1 cellular context compared by ENCODE assay signal in the genomic region with DNA sequence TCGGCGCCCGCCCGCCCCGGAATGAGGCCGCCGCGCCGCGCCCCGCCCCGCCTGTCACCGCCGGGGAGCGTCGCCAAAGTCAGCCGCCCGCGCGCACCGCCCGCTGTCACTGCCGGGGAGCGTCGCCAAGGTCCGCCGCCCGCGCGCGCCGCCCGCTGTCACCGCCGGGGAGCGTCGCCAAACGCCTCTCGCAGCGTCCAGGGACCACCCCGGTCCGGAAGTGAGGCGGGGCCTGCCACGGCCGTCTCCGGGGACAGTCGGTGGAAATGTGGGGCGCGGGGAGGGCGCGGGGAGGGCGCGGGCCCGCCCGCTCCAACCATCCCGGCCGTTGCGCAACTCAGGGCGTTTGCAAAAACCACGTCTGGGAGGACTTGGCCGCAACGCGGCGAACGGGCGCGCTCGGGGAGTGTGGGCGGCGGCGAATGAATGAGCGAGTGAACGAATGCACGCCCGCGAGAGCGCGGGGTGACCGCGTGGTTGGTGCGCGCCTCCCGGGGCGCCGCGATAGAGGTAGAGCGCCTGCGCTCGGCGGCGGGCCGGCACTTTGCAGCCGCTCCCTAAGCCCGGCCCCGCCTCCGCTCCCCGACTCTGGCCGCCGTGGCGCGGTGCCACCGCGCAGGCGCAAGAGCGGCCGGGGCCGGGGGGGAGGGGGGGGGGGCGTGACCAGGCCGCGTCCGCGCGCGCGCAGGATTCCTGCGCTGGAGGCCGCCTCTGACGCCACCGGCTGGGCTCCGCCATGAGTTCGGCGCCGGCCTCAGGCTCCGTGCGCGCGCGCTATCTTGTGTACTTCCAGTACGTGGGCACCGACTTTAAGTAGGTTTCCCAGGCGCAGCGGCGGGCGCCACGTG.
A peak's percentile ranks its signal among the peaks of the same experiment; 100 is the strongest.
TF ChIP-seq lines count a peak whose summit lies in the region.

A gene with protein sequence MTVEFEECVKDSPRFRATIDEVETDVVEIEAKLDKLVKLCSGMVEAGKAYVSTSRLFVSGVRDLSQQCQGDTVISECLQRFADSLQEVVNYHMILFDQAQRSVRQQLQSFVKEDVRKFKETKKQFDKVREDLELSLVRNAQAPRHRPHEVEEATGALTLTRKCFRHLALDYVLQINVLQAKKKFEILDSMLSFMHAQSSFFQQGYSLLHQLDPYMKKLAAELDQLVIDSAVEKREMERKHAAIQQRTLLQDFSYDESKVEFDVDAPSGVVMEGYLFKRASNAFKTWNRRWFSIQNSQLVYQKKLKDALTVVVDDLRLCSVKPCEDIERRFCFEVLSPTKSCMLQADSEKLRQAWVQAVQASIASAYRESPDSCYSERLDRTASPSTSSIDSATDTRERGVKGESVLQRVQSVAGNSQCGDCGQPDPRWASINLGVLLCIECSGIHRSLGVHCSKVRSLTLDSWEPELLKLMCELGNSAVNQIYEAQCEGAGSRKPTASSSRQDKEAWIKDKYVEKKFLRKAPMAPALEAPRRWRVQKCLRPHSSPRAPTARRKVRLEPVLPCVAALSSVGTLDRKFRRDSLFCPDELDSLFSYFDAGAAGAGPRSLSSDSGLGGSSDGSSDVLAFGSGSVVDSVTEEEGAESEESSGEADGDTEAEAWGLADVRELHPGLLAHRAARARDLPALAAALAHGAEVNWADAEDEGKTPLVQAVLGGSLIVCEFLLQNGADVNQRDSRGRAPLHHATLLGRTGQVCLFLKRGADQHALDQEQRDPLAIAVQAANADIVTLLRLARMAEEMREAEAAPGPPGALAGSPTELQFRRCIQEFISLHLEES (minus strand): TSS at position 23 of the 848 bp plus-strand sequence. CDS start 115 bp downstream, outside the sequence.
A gene with protein sequence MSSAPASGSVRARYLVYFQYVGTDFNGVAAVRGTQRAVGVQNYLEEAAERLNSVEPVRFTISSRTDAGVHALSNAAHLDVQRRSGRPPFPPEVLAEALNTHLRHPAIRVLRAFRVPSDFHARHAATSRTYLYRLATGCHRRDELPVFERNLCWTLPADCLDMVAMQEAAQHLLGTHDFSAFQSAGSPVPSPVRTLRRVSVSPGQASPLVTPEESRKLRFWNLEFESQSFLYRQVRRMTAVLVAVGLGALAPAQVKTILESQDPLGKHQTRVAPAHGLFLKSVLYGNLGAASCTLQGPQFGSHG (plus strand): TSS at position 690 of the 848 bp plus-strand sequence. CDS start 47 bp downstream, at position 737.

TF ChIP-seq in GM12878, 131 proteins besides CTCF, POLR2A, EP300 and RAD21 (continues in another document):
- no peak for TF ChIP-seq RCOR1 (conservative IDR thresholded peaks at IDR 0.05; ENCODE audit: low read depth, low read length)
- no peak for TF ChIP-seq YBX1 (IDR thresholded peaks at IDR 0.05)
- TF ChIP-seq, protein P1, sequence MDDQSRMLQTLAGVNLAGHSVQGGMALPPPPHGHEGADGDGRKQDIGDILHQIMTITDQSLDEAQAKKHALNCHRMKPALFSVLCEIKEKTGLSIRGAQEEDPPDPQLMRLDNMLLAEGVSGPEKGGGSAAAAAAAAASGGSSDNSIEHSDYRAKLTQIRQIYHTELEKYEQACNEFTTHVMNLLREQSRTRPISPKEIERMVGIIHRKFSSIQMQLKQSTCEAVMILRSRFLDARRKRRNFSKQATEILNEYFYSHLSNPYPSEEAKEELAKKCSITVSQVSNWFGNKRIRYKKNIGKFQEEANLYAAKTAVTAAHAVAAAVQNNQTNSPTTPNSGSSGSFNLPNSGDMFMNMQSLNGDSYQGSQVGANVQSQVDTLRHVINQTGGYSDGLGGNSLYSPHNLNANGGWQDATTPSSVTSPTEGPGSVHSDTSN (IDR thresholded peaks at IDR 0.05; ENCODE audit: insufficient replicate concordance, low read depth, low read length) = no peak
- no peak; the same call in none of the 2 replicates for TF ChIP-seq DPF2 (IDR thresholded peaks at IDR 0.05)
- TF ChIP-seq ZZZ3 (IDR thresholded peaks at IDR 0.05; ENCODE audit: control insufficient read depth, insufficient read length, low read depth) = no peak
- no peak for TF ChIP-seq KAT2A (conservative IDR thresholded peaks at IDR 0.05; ENCODE audit: control insufficient read depth, low read depth, low read length)
- TF ChIP-seq IRF3 (IDR thresholded peaks at IDR 0.05) = peak; percentile 81; the same call in 1 of the 2 replicates
- peak; percentile 29 for TF ChIP-seq GATAD2B (conservative IDR thresholded peaks at IDR 0.05; ENCODE audit: low read depth)
- TF ChIP-seq ESRRA (IDR thresholded peaks at IDR 0.05; ENCODE audit: low read length) = no peak
- TF ChIP-seq ZNF217 (IDR thresholded peaks at IDR 0.05) = no peak; the same call in 1 of the 2 replicates
- TF ChIP-seq CEBPB (IDR thresholded peaks at IDR 0.05; ENCODE audit: borderline replicate concordance in 1 of 2, low read depth in 2 of 2, low read length in 2 of 2) = peak in 1 of 2 experiments; percentile 85; a peak in 2 of 4 replicates
- no peak for TF ChIP-seq BMI1 (IDR thresholded peaks at IDR 0.05; ENCODE audit: borderline replicate concordance)
- peak; percentile 89 for TF ChIP-seq JUNB (IDR thresholded peaks at IDR 0.05)
- TF ChIP-seq CHD1 (IDR thresholded peaks at IDR 0.05; ENCODE audit: low read depth, low read length) = no peak
- TF ChIP-seq, protein P2, sequence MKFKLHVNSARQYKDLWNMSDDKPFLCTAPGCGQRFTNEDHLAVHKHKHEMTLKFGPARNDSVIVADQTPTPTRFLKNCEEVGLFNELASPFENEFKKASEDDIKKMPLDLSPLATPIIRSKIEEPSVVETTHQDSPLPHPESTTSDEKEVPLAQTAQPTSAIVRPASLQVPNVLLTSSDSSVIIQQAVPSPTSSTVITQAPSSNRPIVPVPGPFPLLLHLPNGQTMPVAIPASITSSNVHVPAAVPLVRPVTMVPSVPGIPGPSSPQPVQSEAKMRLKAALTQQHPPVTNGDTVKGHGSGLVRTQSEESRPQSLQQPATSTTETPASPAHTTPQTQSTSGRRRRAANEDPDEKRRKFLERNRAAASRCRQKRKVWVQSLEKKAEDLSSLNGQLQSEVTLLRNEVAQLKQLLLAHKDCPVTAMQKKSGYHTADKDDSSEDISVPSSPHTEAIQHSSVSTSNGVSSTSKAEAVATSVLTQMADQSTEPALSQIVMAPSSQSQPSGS (IDR thresholded peaks at IDR 0.05; ENCODE audit: low read length) = no peak
- TF ChIP-seq, protein P3, sequence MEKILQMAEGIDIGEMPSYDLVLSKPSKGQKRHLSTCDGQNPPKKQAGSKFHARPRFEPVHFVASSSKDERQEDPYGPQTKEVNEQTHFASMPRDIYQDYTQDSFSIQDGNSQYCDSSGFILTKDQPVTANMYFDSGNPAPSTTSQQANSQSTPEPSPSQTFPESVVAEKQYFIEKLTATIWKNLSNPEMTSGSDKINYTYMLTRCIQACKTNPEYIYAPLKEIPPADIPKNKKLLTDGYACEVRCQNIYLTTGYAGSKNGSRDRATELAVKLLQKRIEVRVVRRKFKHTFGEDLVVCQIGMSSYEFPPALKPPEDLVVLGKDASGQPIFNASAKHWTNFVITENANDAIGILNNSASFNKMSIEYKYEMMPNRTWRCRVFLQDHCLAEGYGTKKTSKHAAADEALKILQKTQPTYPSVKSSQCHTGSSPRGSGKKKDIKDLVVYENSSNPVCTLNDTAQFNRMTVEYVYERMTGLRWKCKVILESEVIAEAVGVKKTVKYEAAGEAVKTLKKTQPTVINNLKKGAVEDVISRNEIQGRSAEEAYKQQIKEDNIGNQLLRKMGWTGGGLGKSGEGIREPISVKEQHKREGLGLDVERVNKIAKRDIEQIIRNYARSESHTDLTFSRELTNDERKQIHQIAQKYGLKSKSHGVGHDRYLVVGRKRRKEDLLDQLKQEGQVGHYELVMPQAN (conservative IDR thresholded peaks at IDR 0.05) = peak; percentile 39
- no peak; the same call in 1 of the 2 replicates for TF ChIP-seq PML (IDR thresholded peaks at IDR 0.05; ENCODE audit: low read length)
- TF ChIP-seq MTA3 (IDR thresholded peaks at IDR 0.05; ENCODE audit: borderline replicate concordance, low read length) = no peak
- no peak for TF ChIP-seq TCF7 (IDR thresholded peaks at IDR 0.05; ENCODE audit: borderline replicate concordance)
- 0 out of 2 replicates have a peak, but pooled peaks have one; percentile 82 for TF ChIP-seq STAT1 (conservative IDR thresholded peaks at IDR 0.05)
- TF ChIP-seq, protein P4, sequence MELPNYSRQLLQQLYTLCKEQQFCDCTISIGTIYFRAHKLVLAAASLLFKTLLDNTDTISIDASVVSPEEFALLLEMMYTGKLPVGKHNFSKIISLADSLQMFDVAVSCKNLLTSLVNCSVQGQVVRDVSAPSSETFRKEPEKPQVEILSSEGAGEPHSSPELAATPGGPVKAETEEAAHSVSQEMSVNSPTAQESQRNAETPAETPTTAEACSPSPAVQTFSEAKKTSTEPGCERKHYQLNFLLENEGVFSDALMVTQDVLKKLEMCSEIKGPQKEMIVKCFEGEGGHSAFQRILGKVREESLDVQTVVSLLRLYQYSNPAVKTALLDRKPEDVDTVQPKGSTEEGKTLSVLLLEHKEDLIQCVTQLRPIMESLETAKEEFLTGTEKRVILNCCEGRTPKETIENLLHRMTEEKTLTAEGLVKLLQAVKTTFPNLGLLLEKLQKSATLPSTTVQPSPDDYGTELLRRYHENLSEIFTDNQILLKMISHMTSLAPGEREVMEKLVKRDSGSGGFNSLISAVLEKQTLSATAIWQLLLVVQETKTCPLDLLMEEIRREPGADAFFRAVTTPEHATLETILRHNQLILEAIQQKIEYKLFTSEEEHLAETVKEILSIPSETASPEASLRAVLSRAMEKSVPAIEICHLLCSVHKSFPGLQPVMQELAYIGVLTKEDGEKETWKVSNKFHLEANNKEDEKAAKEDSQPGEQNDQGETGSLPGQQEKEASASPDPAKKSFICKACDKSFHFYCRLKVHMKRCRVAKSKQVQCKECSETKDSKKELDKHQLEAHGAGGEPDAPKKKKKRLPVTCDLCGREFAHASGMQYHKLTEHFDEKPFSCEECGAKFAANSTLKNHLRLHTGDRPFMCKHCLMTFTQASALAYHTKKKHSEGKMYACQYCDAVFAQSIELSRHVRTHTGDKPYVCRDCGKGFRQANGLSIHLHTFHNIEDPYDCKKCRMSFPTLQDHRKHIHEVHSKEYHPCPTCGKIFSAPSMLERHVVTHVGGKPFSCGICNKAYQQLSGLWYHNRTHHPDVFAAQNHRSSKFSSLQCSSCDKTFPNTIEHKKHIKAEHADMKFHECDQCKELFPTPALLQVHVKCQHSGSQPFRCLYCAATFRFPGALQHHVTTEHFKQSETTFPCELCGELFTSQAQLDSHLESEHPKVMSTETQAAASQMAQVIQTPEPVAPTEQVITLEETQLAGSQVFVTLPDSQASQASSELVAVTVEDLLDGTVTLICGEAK (IDR thresholded peaks at IDR 0.05; ENCODE audit: borderline replicate concordance) = no peak
- TF ChIP-seq SP1 (IDR thresholded peaks at IDR 0.05; ENCODE audit: low read depth, low read length) = peak; percentile 38
- TF ChIP-seq POLR2AphosphoS5 (IDR thresholded peaks at IDR 0.05; ENCODE audit: low read length) = no peak
- peak; percentile 47; the same call in 1 of the 2 replicates for TF ChIP-seq LARP7 (IDR thresholded peaks at IDR 0.05)
- TF ChIP-seq RFX5 (IDR thresholded peaks at IDR 0.05; ENCODE audit: low read depth, low read length) = no peak
- TF ChIP-seq E2F4 (IDR thresholded peaks at IDR 0.05; ENCODE audit: low read depth, low read length) = no peak; the same call in 1 of the 2 replicates
- peak; percentile 98 for TF ChIP-seq ZNF24 (IDR thresholded peaks at IDR 0.05)
- no peak for TF ChIP-seq IRF4 (IDR thresholded peaks at IDR 0.05; ENCODE audit: low read depth, low read length)
- TF ChIP-seq RBBP5 (conservative IDR thresholded peaks at IDR 0.05) = no peak
- TF ChIP-seq MEF2B (IDR thresholded peaks at IDR 0.05; ENCODE audit: partially characterized antibody, poor library complexity, severe bottlenecking) = peak; percentile 79
- TF ChIP-seq CBX3 (IDR thresholded peaks at IDR 0.05; ENCODE audit: borderline replicate concordance, low read depth) = no peak
- no peak for TF ChIP-seq PAX8 (IDR thresholded peaks at IDR 0.05)
- TF ChIP-seq, protein P5, sequence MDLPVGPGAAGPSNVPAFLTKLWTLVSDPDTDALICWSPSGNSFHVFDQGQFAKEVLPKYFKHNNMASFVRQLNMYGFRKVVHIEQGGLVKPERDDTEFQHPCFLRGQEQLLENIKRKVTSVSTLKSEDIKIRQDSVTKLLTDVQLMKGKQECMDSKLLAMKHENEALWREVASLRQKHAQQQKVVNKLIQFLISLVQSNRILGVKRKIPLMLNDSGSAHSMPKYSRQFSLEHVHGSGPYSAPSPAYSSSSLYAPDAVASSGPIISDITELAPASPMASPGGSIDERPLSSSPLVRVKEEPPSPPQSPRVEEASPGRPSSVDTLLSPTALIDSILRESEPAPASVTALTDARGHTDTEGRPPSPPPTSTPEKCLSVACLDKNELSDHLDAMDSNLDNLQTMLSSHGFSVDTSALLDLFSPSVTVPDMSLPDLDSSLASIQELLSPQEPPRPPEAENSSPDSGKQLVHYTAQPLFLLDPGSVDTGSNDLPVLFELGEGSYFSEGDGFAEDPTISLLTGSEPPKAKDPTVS (IDR thresholded peaks at IDR 0.05; ENCODE audit: low read depth, low read length) = no peak
